Comparison of ENCODE assay signal across 25 cellular contexts in the genomic region with DNA sequence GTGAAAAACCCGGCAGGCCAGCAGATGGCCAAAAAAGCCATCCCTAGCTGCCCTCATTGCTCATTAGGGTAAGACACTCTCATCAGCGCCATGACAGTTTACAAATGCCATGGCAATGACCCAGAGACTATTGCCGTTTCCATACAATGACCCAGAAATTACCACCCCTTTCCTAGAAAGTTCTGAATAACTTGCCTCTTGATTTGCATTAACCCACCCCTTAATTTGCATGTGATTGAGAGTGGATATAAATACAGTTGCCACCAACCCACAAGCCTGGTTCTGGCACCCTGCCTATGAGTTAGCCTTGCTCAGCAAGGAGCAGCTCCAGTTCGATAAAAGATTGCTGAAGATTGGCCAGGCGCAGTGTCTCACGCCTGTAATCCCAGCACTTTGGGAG. TPM values are rescaled to one million over a fixed set of nuclear protein-coding genes. Genes with fewer than 3 reads are reported as not detected.
DNase-seq lines count a peak whose midpoint lies in the region; ATAC-seq, FAIRE-seq and TF ChIP-seq lines count a peak whose summit lies in the region.
"Had no signal": no experiment of that assay in that cellular context is flagged by ENCODE, and none has a peak within 500 bp of the region (broad histone marks: within the 10 kb centered on the region; RNA-seq: fewer than 3 reads in every experiment).

No MANE protein-coding gene starts in this region.

- no peaks in the 10 kb centered on the region for H3K9me2 ChIP-seq in Karpas-422 (replicated peaks; ENCODE audit: insufficient read depth, low read length)

- H4K20me1 ChIP-seq in Karpas-422 (ENCODE audit: insufficient read depth, low read depth, low read length) (no peaks in the 10 kb centered on the region), K562 (replicated peaks; ENCODE audit: control insufficient read depth, insufficient read depth, low read length) (no peaks in the 10 kb centered on the region)

- no TSS peak for BruUV-seq in K562 (replicated peaks; lab: Mats Ljungman, UMichigan)

- peak; percentile 51 for ATAC-seq in K562
- ATAC-seq in activated T-cell treated with anti-CD3 and anti-CD28 coated beads, Interleukin-2, amount 50 U/mL, for 4 hours = no peak
- ATAC-seq: PC-3 had no signal

- H3K79me2 ChIP-seq in Karpas-422 (ENCODE audit: low read length) (no peaks in the 10 kb centered on the region), K562 (ENCODE audit: control insufficient read depth, insufficient read depth, low read length) (no peaks in the 10 kb centered on the region)

- H3K4me2 ChIP-seq in Karpas-422 (ENCODE audit: low read depth, low read length, poor library complexity, severe bottlenecking) = no peak overlapping the region
- H3K4me2 ChIP-seq in K562 (ENCODE audit: insufficient read depth, low read length) = no peak overlapping the region; the same call in 1 of the 2 replicates
- H3K4me2 ChIP-seq: KMS-11 had no signal

- H3K4me3 ChIP-seq in Karpas-422 (ENCODE audit: low read length) (no peak overlapping the region), K562 (no peak overlapping the region)
- H3K4me3 ChIP-seq: SK-N-MC had no signal

- TF ChIP-seq EP300 in K562 (IDR thresholded peaks at IDR 0.05; ENCODE audit: low read length) = no peak

- no peak overlapping the region for H3K4me3 Mint-ChIP-seq in progenitor cell of endocrine pancreas (ENCODE audit: low read depth)
- no peak overlapping the region for H3K4me3 Mint-ChIP-seq in activated T-cell treated with anti-CD3 and anti-CD28 coated beads, Interleukin-2, amount 50 U/mL, for 4 hours
- H3K4me3 Mint-ChIP-seq: CD4-positive, alpha-beta T cell; HFFc6 had no signal

- H2AFZ ChIP-seq in Karpas-422 (ENCODE audit: low read length) = no peak overlapping the region
- peak overlapping the region; percentile 59; the same call in 1 of the 2 replicates for H2AFZ ChIP-seq in K562 (ENCODE audit: low read depth, low read length)

- no peaks in the 10 kb centered on the region for H3K36me3 Mint-ChIP-seq in progenitor cell of endocrine pancreas (ENCODE audit: insufficient read depth)
- no peaks in the 10 kb centered on the region for H3K36me3 Mint-ChIP-seq in activated T-cell treated with anti-CD3 and anti-CD28 coated beads, Interleukin-2, amount 50 U/mL, for 4 hours (ENCODE audit: insufficient read depth)

- no peaks in the 10 kb centered on the region for H3K9me3 Mint-ChIP-seq in progenitor cell of endocrine pancreas (ENCODE audit: low read depth)
- no peaks in the 10 kb centered on the region for H3K9me3 Mint-ChIP-seq in activated T-cell treated with anti-CD3 and anti-CD28 coated beads, Interleukin-2, amount 50 U/mL, for 4 hours
- H3K9me3 Mint-ChIP-seq: CD4-positive, alpha-beta T cell; HFFc6 had no signal

- CTCF ChIA-PET in K562 (lab: Yijun Ruan, JAX; ENCODE audit: low intra/inter-chr PET ratio) = no interaction called here

- peak overlapping the region; percentile 62 for H3K27ac Mint-ChIP-seq in progenitor cell of endocrine pancreas
- H3K27ac Mint-ChIP-seq: CD4-positive, alpha-beta T cell; HFFc6 had no signal

- 27% methylated on average over 6 of the region's 6 CpGs for WGBS in K562 (ENCODE audit: insufficient coverage, low coverage, missing lambda C conversion rate)

- TF ChIP-seq RAD21 in K562 (CRISPR knock-in tag; conservative IDR thresholded peaks at IDR 0.05 in 1 of 2, IDR thresholded peaks at IDR 0.05 in 1 of 2) = no peak

- no peaks in the 10 kb centered on the region for H3K9me1 ChIP-seq in K562 (ENCODE audit: control insufficient read depth, insufficient read depth, low read length)

- intact Hi-C loops in K562 (cut with micrococcal nuclease) = no loop called here

- H3K4me1 ChIP-seq in Karpas-422 (ENCODE audit: low read length) = no peaks in the 10 kb centered on the region
- H3K4me1 ChIP-seq in K562 (replicated peaks in 1 of 2; ENCODE audit: control insufficient read depth in 2 of 2, insufficient read depth in 2 of 2, low read length in 2 of 2) = peaks cover 6 to 11% of the 10 kb centered on the region in 2 experiments

- H3K27me3 ChIP-seq in Karpas-422 (ENCODE audit: low read length) (no peaks in the 10 kb centered on the region), K562 (ENCODE audit: control insufficient read depth in 2 of 2, insufficient read depth in 2 of 2, low read length in 2 of 2) (no peaks in the 10 kb centered on the region)

- H3K27me3 Mint-ChIP-seq in progenitor cell of endocrine pancreas = no peaks in the 10 kb centered on the region
- H3K27me3 Mint-ChIP-seq in activated T-cell treated with anti-CD3 and anti-CD28 coated beads, Interleukin-2, amount 50 U/mL, for 4 hours (ENCODE audit: low read depth) = no peaks in the 10 kb centered on the region
- H3K27me3 Mint-ChIP-seq: CD4-positive, alpha-beta T cell had no signal

- in situ Hi-C loops in K562 (cut with MboI) = no loop called here

- TF ChIP-seq CTCF in K562 (IDR thresholded peaks at IDR 0.05 in 2 of 3, conservative IDR thresholded peaks at IDR 0.05 in 1 of 3; ENCODE audit: insufficient read depth in 2 of 3, low read depth in 1 of 3, low read length in 3 of 3) = no peak
- no peak for TF ChIP-seq CTCF in progenitor cell of endocrine pancreas (IDR thresholded peaks at IDR 0.05; ENCODE audit: unreplicated experiment)

- TF ChIP-seq POLR2A in K562 (conservative IDR thresholded peaks at IDR 0.05) = no peak

- H3K9me3 ChIP-seq in Karpas-422 (ENCODE audit: low read length) (no peaks in the 10 kb centered on the region), K562 (replicated peaks; ENCODE audit: control insufficient read depth, insufficient read depth, low read depth, low read length) (no peaks in the 10 kb centered on the region)
- H3K9me3 ChIP-seq: Caco-2 had no signal

- POLR2A ChIA-PET in K562 (lab: Yijun Ruan, JAX) = interaction anchor here (0.7 to 1.4 kb wide), 2 partner anchors 28 to 113 kb away, joined by 3 read pairs; partner anchors contain the start of gene KIF22

- H3K36me3 ChIP-seq in Karpas-422 (ENCODE audit: insufficient read depth, low read length) = no peaks in the 10 kb centered on the region
- no peaks in the 10 kb centered on the region for H3K36me3 ChIP-seq in K562 (ENCODE audit: control insufficient read depth, insufficient read depth, low read length)

- H3K27ac ChIP-seq in Karpas-422 (ENCODE audit: low read length) = no peak overlapping the region
- no peak overlapping the region for H3K27ac ChIP-seq in K562 (ENCODE audit: extremely low read depth, low read depth, low read length)
- H3K27ac ChIP-seq: KMS-11, RWPE1, SK-N-MC had no signal

- no peak overlapping the region for H3K9ac ChIP-seq in Karpas-422 (ENCODE audit: low read length)
- H3K9ac ChIP-seq in K562 (ENCODE audit: insufficient read depth in 1 of 2, low read depth in 2 of 2, low read length in 2 of 2) = no peak overlapping the region
- H3K9ac ChIP-seq: KMS-11 had no signal

- peaks cover 29% of the 10 kb centered on the region for H3K4me1 Mint-ChIP-seq in progenitor cell of endocrine pancreas (ENCODE audit: low read depth)
- peaks cover 25% of the 10 kb centered on the region for H3K4me1 Mint-ChIP-seq in activated T-cell treated with anti-CD3 and anti-CD28 coated beads, Interleukin-2, amount 50 U/mL, for 4 hours (ENCODE audit: low read depth)

- DNase-seq in Karpas-422 = peak; percentile 66
- DNase-seq in NCI-H526 (lab: John Stamatoyannopoulos, UW) = peak; percentile 62 to 78
- peak in 1 of 4 experiments; percentile 19 for DNase-seq in K562 (ENCODE audit: extremely low read depth in 1 of 4, low spot score in 3 of 4)
- no peak for DNase-seq in progenitor cell of endocrine pancreas (ENCODE audit: low spot score, unreplicated experiment)
- DNase-seq in NOMO-1 treated with DMSO at 0.1 percent for 48 hours (lab: John Stamatoyannopoulos, UW; ENCODE audit: unreplicated experiment) = no peak
- no peak for DNase-seq in COLO668 (lab: John Stamatoyannopoulos, UW; ENCODE audit: unreplicated experiment)
- DNase-seq in activated T-cell treated with anti-CD3 and anti-CD28 coated beads, Interleukin-2, amount 50 U/mL, for 4 hours = no peak
- DNase-seq: Caco-2; CD4-positive, alpha-beta T cell; DMS153; H7; HFFc6; NCI-H146; NCI-H2029; NCI-H345; NCI-H524; PC-3; SHP77 treated with DMSO at 0.1 percent for 48 hours; SW 1271 had no signal

- no peak for FAIRE-seq in K562 (lab: Jason Lieb, UNC)
- FAIRE-seq: GM12891 had no signal

RNA-seq across cellular contexts. Expression of gene C16orf54, which starts 16.1 kb away (rescaled TPM):
- 0.86 and 2.5 TPM in 2 replicates for total RNA-seq in Karpas-422 (2014; rRNA removed; shearing (Covaris generic); ENCODE audit: low replicate concordance)
- total RNA-seq in K562 (2011; cell fraction: chromatin; rRNA removed; ENCODE audit: low replicate concordance) = not detected in 2 replicates
- total RNA-seq in K562 (2011; cell fraction: nucleolus; rRNA removed) = not detected in 2 replicates
- not detected in 2 replicates for total RNA-seq in K562 (2011; cell fraction: nucleoplasm; rRNA removed)
- not detected in 2 replicates for total RNA-seq in K562 (2014; rRNA removed)
- not detected in 2 replicates for total RNA-seq in K562 (2014; rRNA removed; fragmentation: Illumina TruSeq; extraction: Trizol)
- total RNA-seq in K562 (2015; rRNA removed; fragmentation: Illumina TruSeq; extraction: Trizol) = not detected in 2 replicates
- 0.09 TPM in 1 of 2 replicates, not detected in the other for total RNA-seq in K562 (2021)
- not detected in 2 replicates for polyA plus RNA-seq in K562 (2011; rRNA removed)
- not detected in 2 replicates for polyA plus RNA-seq in K562 (2011; cell fraction: cytosol; rRNA removed)
- not detected in 2 replicates for polyA plus RNA-seq in K562 (2011; cell fraction: nucleus; rRNA removed)
- polyA plus RNA-seq in K562 (2012) = not detected in 2 replicates
- not detected in 2 replicates for polyA plus RNA-seq in K562 (2014; fragmentation: Illumina TruSeq; extraction: Trizol)
- polyA plus RNA-seq in K562 (2014; fragmentation: Nextera tagmentation; extraction: Ambion mirVana) = not detected
- not detected in 2 replicates for polyA plus RNA-seq in K562 (2014; rRNA removed)
- not detected in 2 replicates for polyA minus RNA-seq in K562 (2011; rRNA and poly(A)+ RNA removed)
- polyA minus RNA-seq in K562 (2011; cell fraction: cytosol; rRNA and poly(A)+ RNA removed) = not detected in 2 replicates
- not detected in 2 replicates for polyA minus RNA-seq in K562 (2011; cell fraction: nucleus; rRNA and poly(A)+ RNA removed)
- 0.17 and 0.38 TPM in 2 replicates for total RNA-seq in progenitor cell of endocrine pancreas
- 1 to 10 TPM; 6.8 to 8.8 (median 7.2) TPM for total RNA-seq in activated T-cell treated with anti-CD3 and anti-CD28 coated beads, Interleukin-2, amount 50 U/mL, for 4 hours
- total RNA-seq: Caco-2, G401, H7, HFFc6, PC-3 had no signal
- polyA plus RNA-seq: BJ had no signal

RNA-seq across cellular contexts. Expression of gene ZG16, which starts 16.2 kb away (rescaled TPM):
- total RNA-seq in Karpas-422 (2014; rRNA removed; shearing (Covaris generic); ENCODE audit: low replicate concordance) = not detected in 2 replicates
- not detected in 2 replicates for total RNA-seq in K562 (2011; cell fraction: chromatin; rRNA removed; ENCODE audit: low replicate concordance)
- total RNA-seq in K562 (2011; cell fraction: nucleolus; rRNA removed) = not detected in 2 replicates
- total RNA-seq in K562 (2011; cell fraction: nucleoplasm; rRNA removed) = not detected in 2 replicates
- not detected in 2 replicates for total RNA-seq in K562 (2014; rRNA removed)
- total RNA-seq in K562 (2014; rRNA removed; fragmentation: Illumina TruSeq; extraction: Trizol) = not detected in 2 replicates
- not detected in 2 replicates for total RNA-seq in K562 (2015; rRNA removed; fragmentation: Illumina TruSeq; extraction: Trizol)
- total RNA-seq in K562 (2021) = 0.04 TPM in 1 of 2 replicates, not detected in the other
- polyA plus RNA-seq in K562 (2011; rRNA removed) = not detected in 2 replicates
- not detected in 2 replicates for polyA plus RNA-seq in K562 (2011; cell fraction: cytosol; rRNA removed)
- not detected in 2 replicates for polyA plus RNA-seq in K562 (2011; cell fraction: nucleus; rRNA removed)
- polyA plus RNA-seq in K562 (2012) = not detected in 2 replicates
- not detected in 2 replicates for polyA plus RNA-seq in K562 (2014; fragmentation: Illumina TruSeq; extraction: Trizol)
- not detected for polyA plus RNA-seq in K562 (2014; fragmentation: Nextera tagmentation; extraction: Ambion mirVana)
- not detected in 2 replicates for polyA plus RNA-seq in K562 (2014; rRNA removed)
- polyA minus RNA-seq in K562 (2011; rRNA and poly(A)+ RNA removed) = not detected in 2 replicates
- not detected in 2 replicates for polyA minus RNA-seq in K562 (2011; cell fraction: cytosol; rRNA and poly(A)+ RNA removed)
- not detected in 2 replicates for polyA minus RNA-seq in K562 (2011; cell fraction: nucleus; rRNA and poly(A)+ RNA removed)
- total RNA-seq in progenitor cell of endocrine pancreas = not detected in 2 replicates
- under 1 TPM in 1 of 3 donors, not detected in 2; 0.05 TPM for total RNA-seq in activated T-cell treated with anti-CD3 and anti-CD28 coated beads, Interleukin-2, amount 50 U/mL, for 4 hours
- total RNA-seq: CD4-positive, alpha-beta T cell; G401; H7; HFFc6; PC-3 had no signal
- polyA plus RNA-seq: BJ had no signal

RNA-seq across cellular contexts. Expression of gene KIF22, which starts 28.7 kb away (rescaled TPM):
- total RNA-seq in Karpas-422 (2014; rRNA removed; shearing (Covaris generic); ENCODE audit: low replicate concordance) = 75.4 and 105 TPM in 2 replicates
- 212 and 457 TPM in 2 replicates for total RNA-seq in K562 (2011; cell fraction: chromatin; rRNA removed; ENCODE audit: low replicate concordance)
- total RNA-seq in K562 (2011; cell fraction: nucleolus; rRNA removed) = 330 and 338 TPM in 2 replicates
- total RNA-seq in K562 (2011; cell fraction: nucleoplasm; rRNA removed) = 225 and 251 TPM in 2 replicates
- 131 and 146 TPM in 2 replicates for total RNA-seq in K562 (2014; rRNA removed)
- 84.2 and 106 TPM in 2 replicates for total RNA-seq in K562 (2014; rRNA removed; fragmentation: Illumina TruSeq; extraction: Trizol)
- 115 and 117 TPM in 2 replicates for total RNA-seq in K562 (2015; rRNA removed; fragmentation: Illumina TruSeq; extraction: Trizol)
- total RNA-seq in K562 (2021) = 146 and 156 TPM in 2 replicates
- polyA plus RNA-seq in K562 (2011; rRNA removed) = 232 and 251 TPM in 2 replicates
- 202 and 227 TPM in 2 replicates for polyA plus RNA-seq in K562 (2011; cell fraction: cytosol; rRNA removed)
- 549 and 656 TPM in 2 replicates for polyA plus RNA-seq in K562 (2011; cell fraction: nucleus; rRNA removed)
- 111 and 163 TPM in 2 replicates for polyA plus RNA-seq in K562 (2012)
- polyA plus RNA-seq in K562 (2014; fragmentation: Illumina TruSeq; extraction: Trizol) = 144 and 171 TPM in 2 replicates
- polyA plus RNA-seq in K562 (2014; fragmentation: Nextera tagmentation; extraction: Ambion mirVana) = 10 to 100 TPM in 1 of 2 experiments, 1 to 10 TPM in 1; 8.7 to 18.2 TPM
- 180 and 185 TPM in 2 replicates for polyA plus RNA-seq in K562 (2014; rRNA removed)
- 154 and 186 TPM in 2 replicates for polyA minus RNA-seq in K562 (2011; rRNA and poly(A)+ RNA removed)
- 92.9 and 122 TPM in 2 replicates for polyA minus RNA-seq in K562 (2011; cell fraction: cytosol; rRNA and poly(A)+ RNA removed)
- polyA minus RNA-seq in K562 (2011; cell fraction: nucleus; rRNA and poly(A)+ RNA removed) = 267 and 269 TPM in 2 replicates
- total RNA-seq in progenitor cell of endocrine pancreas = 78.4 and 79.8 TPM in 2 replicates
- total RNA-seq in activated T-cell treated with anti-CD3 and anti-CD28 coated beads, Interleukin-2, amount 50 U/mL, for 4 hours = 10 to 100 TPM; 73.5 to 82.2 (median 79.7) TPM

RNA-seq across cellular contexts. Expression of gene MAZ, which starts 44.4 kb away (rescaled TPM):
- total RNA-seq in Karpas-422 (2014; rRNA removed; shearing (Covaris generic); ENCODE audit: low replicate concordance) = 118 and 320 TPM in 2 replicates
- total RNA-seq in K562 (2011; cell fraction: chromatin; rRNA removed; ENCODE audit: low replicate concordance) = 95.3 and 227 TPM in 2 replicates
- total RNA-seq in K562 (2011; cell fraction: nucleolus; rRNA removed) = 242 and 255 TPM in 2 replicates
- 165 and 167 TPM in 2 replicates for total RNA-seq in K562 (2011; cell fraction: nucleoplasm; rRNA removed)
- total RNA-seq in K562 (2014; rRNA removed) = 414 and 504 TPM in 2 replicates
- total RNA-seq in K562 (2014; rRNA removed; fragmentation: Illumina TruSeq; extraction: Trizol) = 196 and 250 TPM in 2 replicates
- 378 and 386 TPM in 2 replicates for total RNA-seq in K562 (2015; rRNA removed; fragmentation: Illumina TruSeq; extraction: Trizol)
- total RNA-seq in K562 (2021) = 518 and 532 TPM in 2 replicates
- 216 and 275 TPM in 2 replicates for polyA plus RNA-seq in K562 (2011; rRNA removed)
- polyA plus RNA-seq in K562 (2011; cell fraction: cytosol; rRNA removed) = 302 and 460 TPM in 2 replicates
- 274 and 319 TPM in 2 replicates for polyA plus RNA-seq in K562 (2011; cell fraction: nucleus; rRNA removed)
- 576 and 597 TPM in 2 replicates for polyA plus RNA-seq in K562 (2012)
- polyA plus RNA-seq in K562 (2014; fragmentation: Illumina TruSeq; extraction: Trizol) = 420 and 592 TPM in 2 replicates
- 10 to 100 TPM; 45.4 to 59.3 TPM for polyA plus RNA-seq in K562 (2014; fragmentation: Nextera tagmentation; extraction: Ambion mirVana)
- 225 and 259 TPM in 2 replicates for polyA plus RNA-seq in K562 (2014; rRNA removed)
- 238 and 356 TPM in 2 replicates for polyA minus RNA-seq in K562 (2011; rRNA and poly(A)+ RNA removed)
- polyA minus RNA-seq in K562 (2011; cell fraction: cytosol; rRNA and poly(A)+ RNA removed) = 360 and 377 TPM in 2 replicates
- 72.8 and 95.2 TPM in 2 replicates for polyA minus RNA-seq in K562 (2011; cell fraction: nucleus; rRNA and poly(A)+ RNA removed)
- 345 and 347 TPM in 2 replicates for total RNA-seq in progenitor cell of endocrine pancreas
- 100 to 1,000 TPM; 321 to 471 (median 409) TPM for total RNA-seq in activated T-cell treated with anti-CD3 and anti-CD28 coated beads, Interleukin-2, amount 50 U/mL, for 4 hours

RNA-seq across cellular contexts. Expression of gene PRRT2, which starts 50.1 kb away (rescaled TPM):
- total RNA-seq in Karpas-422 (2014; rRNA removed; shearing (Covaris generic); ENCODE audit: low replicate concordance) = 0.87 and 3.5 TPM in 2 replicates
- 2.5 and 4.2 TPM in 2 replicates for total RNA-seq in K562 (2011; cell fraction: chromatin; rRNA removed; ENCODE audit: low replicate concordance)
- total RNA-seq in K562 (2011; cell fraction: nucleolus; rRNA removed) = 1.7 and 2.8 TPM in 2 replicates
- 2.1 and 6.5 TPM in 2 replicates for total RNA-seq in K562 (2011; cell fraction: nucleoplasm; rRNA removed)
- 0.16 and 0.27 TPM in 2 replicates for total RNA-seq in K562 (2014; rRNA removed)
- total RNA-seq in K562 (2014; rRNA removed; fragmentation: Illumina TruSeq; extraction: Trizol) = 0.11 TPM in 1 of 2 replicates, not detected in the other
- total RNA-seq in K562 (2015; rRNA removed; fragmentation: Illumina TruSeq; extraction: Trizol) = 0.25 and 0.38 TPM in 2 replicates
- 0.69 and 1.2 TPM in 2 replicates for total RNA-seq in K562 (2021)
- 0.42 and 0.96 TPM in 2 replicates for polyA plus RNA-seq in K562 (2011; rRNA removed)
- polyA plus RNA-seq in K562 (2011; cell fraction: cytosol; rRNA removed) = 0.48 and 0.60 TPM in 2 replicates
- polyA plus RNA-seq in K562 (2011; cell fraction: nucleus; rRNA removed) = 9.4 and 12.9 TPM in 2 replicates
- 0.72 and 1.4 TPM in 2 replicates for polyA plus RNA-seq in K562 (2012)
- polyA plus RNA-seq in K562 (2014; fragmentation: Illumina TruSeq; extraction: Trizol) = 0.28 and 0.46 TPM in 2 replicates
- not detected for polyA plus RNA-seq in K562 (2014; fragmentation: Nextera tagmentation; extraction: Ambion mirVana)
- 0.81 and 1.0 TPM in 2 replicates for polyA plus RNA-seq in K562 (2014; rRNA removed)
- 0.25 and 0.30 TPM in 2 replicates for polyA minus RNA-seq in K562 (2011; rRNA and poly(A)+ RNA removed)
- not detected in 2 replicates for polyA minus RNA-seq in K562 (2011; cell fraction: cytosol; rRNA and poly(A)+ RNA removed)
- 1.3 and 1.6 TPM in 2 replicates for polyA minus RNA-seq in K562 (2011; cell fraction: nucleus; rRNA and poly(A)+ RNA removed)
- 1.4 and 2.4 TPM in 2 replicates for total RNA-seq in progenitor cell of endocrine pancreas
- 1 to 10 TPM in 1 of 3 donors, under 1 TPM in 2; 0.34 to 1.6 (median 0.76) TPM for total RNA-seq in activated T-cell treated with anti-CD3 and anti-CD28 coated beads, Interleukin-2, amount 50 U/mL, for 4 hours

Comparison
In these comparisons a context has a peak if more than half of its experiments do, and no peak if none do; other contexts are left out.
1. DNase-seq: peak in Karpas-422 (single experiment) and NCI-H526 (2 of 2); none in progenitor cell of endocrine pancreas (single experiment), NOMO-1 treated with DMSO at 0.1 percent for 48 hours (single experiment), COLO668 (single experiment) and activated T-cell treated with anti-CD3 and anti-CD28 coated beads, Interleukin-2, amount 50 U/mL, for 4 hours (single experiment).